Comparison of ENCODE assay signal across 14 cellular contexts in genomic region chr9:94357158-94357557, GRCh38. TPM values are rescaled to one million over a fixed set of nuclear protein-coding genes. Genes with fewer than 3 reads are reported as not detected.
"Had no signal": no experiment of that assay in that cellular context is flagged by ENCODE, and none has a peak within 500 bp of the region (broad histone marks: within the 10 kb centered on the region; RNA-seq: fewer than 3 reads in every experiment).

No MANE protein-coding gene starts in this region.

RNA-seq across cellular contexts. Expression of gene NUTM2F, which starts 28.7 kb away (rescaled TPM):
- total RNA-seq: activated B cell treated with CpG ODN at 0.5 μM for 24 hours; activated CD4-positive, alpha-beta memory T cell treated with anti-CD3 and anti-CD28 coated beads for 36 hours; activated CD4-positive, alpha-beta memory T cell treated with anti-CD3 and anti-CD28 coated beads, Interleukin-2, amount 10 ng/mL, durations not matched to agents 7 days and 5 days; activated CD4-positive, alpha-beta T cell treated with anti-CD3 and anti-CD28 coated beads for 36 hours; activated CD4-positive, alpha-beta T cell treated with anti-CD3 and anti-CD28 coated beads, Interleukin-2, amount 10 ng/mL, durations not matched to agents 24 days and 14 days; activated CD4-positive, alpha-beta T cell treated with anti-CD3 and anti-CD28 coated beads, Interleukin-2, amount 10 ng/mL, durations not matched to agents 7 days and 5 days; activated CD8-positive, alpha-beta memory T cell treated with anti-CD3 and anti-CD28 coated beads for 36 hours; activated CD8-positive, alpha-beta memory T cell treated with anti-CD3 and anti-CD28 coated beads, Interleukin-2, amount 10 ng/mL, durations not matched to agents 7 days and 5 days; activated CD8-positive, alpha-beta T cell treated with anti-CD3 and anti-CD28 coated beads for 36 hours; activated CD8-positive, alpha-beta T cell treated with anti-CD3 and anti-CD28 coated beads, Interleukin-2, amount 10 ng/mL, durations not matched to agents 7 days and 5 days; T-cell; T-helper 1 cell treated with Interleukin-12 subunit alpha and Interleukin-12 subunit beta and Interleukin-4 antibody, amounts not matched to agents 30 ng/mL and 1 ng/mL, for 36 hours; T-helper 17 cell; T-helper 2 cell treated with Interferon-gamma antibody and Interleukin-4, amounts not matched to agents 100 ng/mL and 5 ng/mL, for 36 hours had no signal
